ENCODE assay signal across 1 cellular context in genomic region chr19:52453324-52454094, GRCh38.
A peak's percentile ranks its signal among the peaks of the same experiment; 100 is the strongest.
TF ChIP-seq lines count a peak whose summit lies in the region.

TSS of gene ZNF578 (plus strand) at chr19:52453553. CDS start at chr19:52501846, 48,293 bp downstream.

TF ChIP-seq in SK-N-SH, 30 proteins besides CTCF, POLR2A, EP300 and RAD21 (continued from another document):
- TF ChIP-seq MXI1 (IDR thresholded peaks at IDR 0.05; ENCODE audit: low read depth, low read length) = peak; percentile 50; the same call in 1 of the 2 replicates
- TF ChIP-seq YY1 (IDR thresholded peaks at IDR 0.05; ENCODE audit: low read depth) = no peak
- TF ChIP-seq USF2 (IDR thresholded peaks at IDR 0.05; ENCODE audit: borderline replicate concordance, low read depth, low read length) = no peak
- TF ChIP-seq GABPA (IDR thresholded peaks at IDR 0.05; ENCODE audit: low read depth) = peak; percentile 92
- peak; percentile 85 for TF ChIP-seq ELF1 (IDR thresholded peaks at IDR 0.05)
- peak; percentile 68 for TF ChIP-seq POLR2AphosphoS5 (IDR thresholded peaks at IDR 0.05; ENCODE audit: low read depth, low read length)
- no peak for TF ChIP-seq FOXJ3 (CRISPR knock-in tag; IDR thresholded peaks at IDR 0.05)
- TF ChIP-seq ZBTB33 (IDR thresholded peaks at IDR 0.05; ENCODE audit: borderline replicate concordance, low read depth) = peak; percentile 69; the same call in 1 of the 2 replicates
- TF ChIP-seq JUND (IDR thresholded peaks at IDR 0.05) = no peak
- TF ChIP-seq USF1 (IDR thresholded peaks at IDR 0.05; ENCODE audit: borderline replicate concordance, low read depth) = no peak
- no peak for TF ChIP-seq GATA2 (CRISPR knock-in tag; IDR thresholded peaks at IDR 0.05)
